1 cellular context compared by ENCODE assay signal in the genomic region with DNA sequence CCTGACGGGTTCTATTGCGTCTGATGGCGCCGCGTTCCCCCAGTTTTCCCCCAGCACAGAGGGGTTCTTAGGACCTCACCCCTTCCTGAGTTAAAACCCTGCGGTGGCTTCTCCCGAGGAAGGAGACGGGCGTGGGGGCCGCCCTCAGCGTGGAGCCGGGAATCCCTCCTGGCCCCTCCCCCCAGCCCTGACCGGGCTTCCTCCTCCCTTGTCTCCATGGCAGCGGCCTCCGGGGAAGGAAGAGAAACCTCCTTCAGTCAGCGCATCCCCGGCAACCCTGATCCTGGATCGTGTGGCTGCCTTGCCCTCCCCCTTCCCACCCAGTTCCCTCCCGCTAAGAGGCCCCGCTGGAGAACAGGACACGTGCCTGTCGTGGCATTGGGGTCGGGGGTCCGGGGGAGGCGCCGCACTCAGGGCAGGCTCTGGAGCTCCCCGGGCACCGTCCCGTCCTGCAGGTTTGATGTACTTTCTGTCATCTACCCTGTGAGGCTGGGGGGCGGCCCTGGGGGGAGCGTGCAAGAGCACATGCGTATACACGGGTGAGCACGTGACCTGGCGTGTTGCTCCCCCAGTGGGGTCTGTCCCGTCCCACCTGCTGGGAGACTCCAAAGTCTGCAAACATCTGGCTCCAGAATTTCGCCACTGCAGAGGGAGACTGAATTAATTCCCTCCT.
TF ChIP-seq lines count a peak whose summit lies in the region.

No MANE protein-coding gene starts in this region.

TF ChIP-seq in K562, 482 proteins besides CTCF, POLR2A, EP300 and RAD21:
- no peak for TF ChIP-seq PCBP1 (IDR thresholded peaks at IDR 0.05; ENCODE audit: low read depth, low read length, poor library complexity, severe bottlenecking)
- TF ChIP-seq, protein P1, sequence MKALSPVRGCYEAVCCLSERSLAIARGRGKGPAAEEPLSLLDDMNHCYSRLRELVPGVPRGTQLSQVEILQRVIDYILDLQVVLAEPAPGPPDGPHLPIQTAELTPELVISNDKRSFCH (CRISPR knock-in tag; IDR thresholded peaks at IDR 0.05): no peak
- TF ChIP-seq, protein P1 (tag; IDR thresholded peaks at IDR 0.05): no peak
- TF ChIP-seq, protein P2, sequence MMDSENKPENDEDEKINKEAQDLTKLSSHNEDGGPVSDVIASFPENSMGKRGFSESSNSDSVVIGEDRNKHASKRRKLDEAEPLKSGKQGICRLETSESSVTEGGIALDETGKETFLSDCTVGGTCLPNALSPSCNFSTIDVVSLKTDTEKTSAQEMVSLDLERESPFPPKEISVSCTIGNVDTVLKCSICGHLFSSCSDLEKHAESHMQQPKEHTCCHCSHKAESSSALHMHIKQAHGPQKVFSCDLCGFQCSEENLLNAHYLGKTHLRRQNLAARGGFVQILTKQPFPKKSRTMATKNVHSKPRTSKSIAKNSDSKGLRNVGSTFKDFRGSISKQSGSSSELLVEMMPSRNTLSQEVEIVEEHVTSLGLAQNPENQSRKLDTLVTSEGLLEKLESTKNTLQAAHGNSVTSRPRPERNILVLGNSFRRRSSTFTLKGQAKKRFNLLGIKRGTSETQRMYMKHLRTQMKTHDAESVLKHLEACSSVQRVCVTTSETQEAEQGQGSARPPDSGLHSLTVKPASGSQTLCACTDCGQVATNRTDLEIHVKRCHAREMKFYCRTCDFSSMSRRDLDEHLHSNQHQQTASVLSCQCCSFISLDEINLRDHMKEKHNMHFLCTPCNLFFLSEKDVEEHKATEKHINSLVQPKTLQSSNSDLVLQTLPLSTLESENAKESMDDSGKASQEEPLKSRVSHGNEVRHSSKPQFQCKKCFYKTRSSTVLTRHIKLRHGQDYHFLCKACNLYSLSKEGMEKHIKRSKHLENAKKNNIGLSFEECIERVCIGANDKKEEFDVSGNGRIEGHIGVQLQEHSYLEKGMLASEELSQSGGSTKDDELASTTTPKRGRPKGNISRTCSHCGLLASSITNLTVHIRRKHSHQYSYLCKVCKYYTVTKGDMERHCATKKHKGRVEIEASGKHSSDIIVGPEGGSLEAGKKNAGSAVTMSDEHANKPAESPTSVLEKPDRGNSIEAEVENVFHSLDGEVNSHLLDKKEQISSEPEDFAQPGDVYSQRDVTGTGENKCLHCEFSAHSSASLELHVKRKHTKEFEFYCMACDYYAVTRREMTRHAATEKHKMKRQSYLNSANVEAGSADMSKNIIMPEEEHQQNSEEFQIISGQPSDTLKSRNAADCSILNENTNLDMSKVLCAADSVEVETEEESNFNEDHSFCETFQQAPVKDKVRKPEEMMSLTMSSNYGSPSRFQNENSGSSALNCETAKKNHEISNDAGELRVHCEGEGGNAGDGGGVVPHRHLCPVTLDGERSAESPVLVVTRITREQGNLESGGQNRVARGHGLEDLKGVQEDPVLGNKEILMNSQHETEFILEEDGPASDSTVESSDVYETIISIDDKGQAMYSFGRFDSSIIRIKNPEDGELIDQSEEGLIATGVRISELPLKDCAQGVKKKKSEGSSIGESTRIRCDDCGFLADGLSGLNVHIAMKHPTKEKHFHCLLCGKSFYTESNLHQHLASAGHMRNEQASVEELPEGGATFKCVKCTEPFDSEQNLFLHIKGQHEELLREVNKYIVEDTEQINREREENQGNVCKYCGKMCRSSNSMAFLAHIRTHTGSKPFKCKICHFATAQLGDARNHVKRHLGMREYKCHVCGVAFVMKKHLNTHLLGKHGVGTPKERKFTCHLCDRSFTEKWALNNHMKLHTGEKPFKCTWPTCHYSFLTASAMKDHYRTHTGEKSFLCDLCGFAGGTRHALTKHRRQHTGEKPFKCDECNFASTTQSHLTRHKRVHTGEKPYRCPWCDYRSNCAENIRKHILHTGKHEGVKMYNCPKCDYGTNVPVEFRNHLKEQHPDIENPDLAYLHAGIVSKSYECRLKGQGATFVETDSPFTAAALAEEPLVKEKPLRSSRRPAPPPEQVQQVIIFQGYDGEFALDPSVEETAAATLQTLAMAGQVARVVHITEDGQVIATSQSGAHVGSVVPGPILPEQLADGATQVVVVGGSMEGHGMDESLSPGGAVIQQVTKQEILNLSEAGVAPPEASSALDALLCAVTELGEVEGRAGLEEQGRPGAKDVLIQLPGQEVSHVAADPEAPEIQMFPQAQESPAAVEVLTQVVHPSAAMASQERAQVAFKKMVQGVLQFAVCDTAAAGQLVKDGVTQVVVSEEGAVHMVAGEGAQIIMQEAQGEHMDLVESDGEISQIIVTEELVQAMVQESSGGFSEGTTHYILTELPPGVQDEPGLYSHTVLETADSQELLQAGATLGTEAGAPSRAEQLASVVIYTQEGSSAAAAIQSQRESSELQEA (IDR thresholded peaks at IDR 0.05; ENCODE audit: low read depth): no peak
- no peak for TF ChIP-seq SUPT5H (IDR thresholded peaks at IDR 0.05)
- no peak for TF ChIP-seq TSC22D4 (tag; IDR thresholded peaks at IDR 0.05)
- no peak for TF ChIP-seq BCOR (IDR thresholded peaks at IDR 0.05)
- TF ChIP-seq POLR2H (tag; IDR thresholded peaks at IDR 0.05; ENCODE audit: low read depth): no peak
- TF ChIP-seq PURB (CRISPR knock-in tag; IDR thresholded peaks at IDR 0.05; ENCODE audit: low read depth): no peak
- TF ChIP-seq ADNP (tag; IDR thresholded peaks at IDR 0.05): no peak
- TF ChIP-seq, protein P3, sequence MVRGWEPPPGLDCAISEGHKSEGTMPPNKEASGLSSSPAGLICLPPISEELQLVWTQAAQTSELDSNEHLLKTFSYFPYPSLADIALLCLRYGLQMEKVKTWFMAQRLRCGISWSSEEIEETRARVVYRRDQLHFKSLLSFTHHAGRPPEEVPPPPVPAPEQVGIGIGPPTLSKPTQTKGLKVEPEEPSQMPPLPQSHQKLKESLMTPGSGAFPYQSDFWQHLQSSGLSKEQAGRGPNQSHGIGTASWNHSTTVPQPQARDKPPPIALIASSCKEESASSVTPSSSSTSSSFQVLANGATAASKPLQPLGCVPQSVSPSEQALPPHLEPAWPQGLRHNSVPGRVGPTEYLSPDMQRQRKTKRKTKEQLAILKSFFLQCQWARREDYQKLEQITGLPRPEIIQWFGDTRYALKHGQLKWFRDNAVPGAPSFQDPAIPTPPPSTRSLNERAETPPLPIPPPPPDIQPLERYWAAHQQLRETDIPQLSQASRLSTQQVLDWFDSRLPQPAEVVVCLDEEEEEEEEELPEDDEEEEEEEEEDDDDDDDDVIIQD (CRISPR knock-in tag; IDR thresholded peaks at IDR 0.05): no peak
- TF ChIP-seq, protein P4, sequence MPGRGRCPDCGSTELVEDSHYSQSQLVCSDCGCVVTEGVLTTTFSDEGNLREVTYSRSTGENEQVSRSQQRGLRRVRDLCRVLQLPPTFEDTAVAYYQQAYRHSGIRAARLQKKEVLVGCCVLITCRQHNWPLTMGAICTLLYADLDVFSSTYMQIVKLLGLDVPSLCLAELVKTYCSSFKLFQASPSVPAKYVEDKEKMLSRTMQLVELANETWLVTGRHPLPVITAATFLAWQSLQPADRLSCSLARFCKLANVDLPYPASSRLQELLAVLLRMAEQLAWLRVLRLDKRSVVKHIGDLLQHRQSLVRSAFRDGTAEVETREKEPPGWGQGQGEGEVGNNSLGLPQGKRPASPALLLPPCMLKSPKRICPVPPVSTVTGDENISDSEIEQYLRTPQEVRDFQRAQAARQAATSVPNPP (IDR thresholded peaks at IDR 0.05; ENCODE audit: borderline replicate concordance, insufficient read depth, insufficient read length): no peak
- TF ChIP-seq, protein P5, sequence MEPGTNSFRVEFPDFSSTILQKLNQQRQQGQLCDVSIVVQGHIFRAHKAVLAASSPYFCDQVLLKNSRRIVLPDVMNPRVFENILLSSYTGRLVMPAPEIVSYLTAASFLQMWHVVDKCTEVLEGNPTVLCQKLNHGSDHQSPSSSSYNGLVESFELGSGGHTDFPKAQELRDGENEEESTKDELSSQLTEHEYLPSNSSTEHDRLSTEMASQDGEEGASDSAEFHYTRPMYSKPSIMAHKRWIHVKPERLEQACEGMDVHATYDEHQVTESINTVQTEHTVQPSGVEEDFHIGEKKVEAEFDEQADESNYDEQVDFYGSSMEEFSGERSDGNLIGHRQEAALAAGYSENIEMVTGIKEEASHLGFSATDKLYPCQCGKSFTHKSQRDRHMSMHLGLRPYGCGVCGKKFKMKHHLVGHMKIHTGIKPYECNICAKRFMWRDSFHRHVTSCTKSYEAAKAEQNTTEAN (CRISPR knock-in tag; IDR thresholded peaks at IDR 0.05): no peak
- TF ChIP-seq, protein P6, sequence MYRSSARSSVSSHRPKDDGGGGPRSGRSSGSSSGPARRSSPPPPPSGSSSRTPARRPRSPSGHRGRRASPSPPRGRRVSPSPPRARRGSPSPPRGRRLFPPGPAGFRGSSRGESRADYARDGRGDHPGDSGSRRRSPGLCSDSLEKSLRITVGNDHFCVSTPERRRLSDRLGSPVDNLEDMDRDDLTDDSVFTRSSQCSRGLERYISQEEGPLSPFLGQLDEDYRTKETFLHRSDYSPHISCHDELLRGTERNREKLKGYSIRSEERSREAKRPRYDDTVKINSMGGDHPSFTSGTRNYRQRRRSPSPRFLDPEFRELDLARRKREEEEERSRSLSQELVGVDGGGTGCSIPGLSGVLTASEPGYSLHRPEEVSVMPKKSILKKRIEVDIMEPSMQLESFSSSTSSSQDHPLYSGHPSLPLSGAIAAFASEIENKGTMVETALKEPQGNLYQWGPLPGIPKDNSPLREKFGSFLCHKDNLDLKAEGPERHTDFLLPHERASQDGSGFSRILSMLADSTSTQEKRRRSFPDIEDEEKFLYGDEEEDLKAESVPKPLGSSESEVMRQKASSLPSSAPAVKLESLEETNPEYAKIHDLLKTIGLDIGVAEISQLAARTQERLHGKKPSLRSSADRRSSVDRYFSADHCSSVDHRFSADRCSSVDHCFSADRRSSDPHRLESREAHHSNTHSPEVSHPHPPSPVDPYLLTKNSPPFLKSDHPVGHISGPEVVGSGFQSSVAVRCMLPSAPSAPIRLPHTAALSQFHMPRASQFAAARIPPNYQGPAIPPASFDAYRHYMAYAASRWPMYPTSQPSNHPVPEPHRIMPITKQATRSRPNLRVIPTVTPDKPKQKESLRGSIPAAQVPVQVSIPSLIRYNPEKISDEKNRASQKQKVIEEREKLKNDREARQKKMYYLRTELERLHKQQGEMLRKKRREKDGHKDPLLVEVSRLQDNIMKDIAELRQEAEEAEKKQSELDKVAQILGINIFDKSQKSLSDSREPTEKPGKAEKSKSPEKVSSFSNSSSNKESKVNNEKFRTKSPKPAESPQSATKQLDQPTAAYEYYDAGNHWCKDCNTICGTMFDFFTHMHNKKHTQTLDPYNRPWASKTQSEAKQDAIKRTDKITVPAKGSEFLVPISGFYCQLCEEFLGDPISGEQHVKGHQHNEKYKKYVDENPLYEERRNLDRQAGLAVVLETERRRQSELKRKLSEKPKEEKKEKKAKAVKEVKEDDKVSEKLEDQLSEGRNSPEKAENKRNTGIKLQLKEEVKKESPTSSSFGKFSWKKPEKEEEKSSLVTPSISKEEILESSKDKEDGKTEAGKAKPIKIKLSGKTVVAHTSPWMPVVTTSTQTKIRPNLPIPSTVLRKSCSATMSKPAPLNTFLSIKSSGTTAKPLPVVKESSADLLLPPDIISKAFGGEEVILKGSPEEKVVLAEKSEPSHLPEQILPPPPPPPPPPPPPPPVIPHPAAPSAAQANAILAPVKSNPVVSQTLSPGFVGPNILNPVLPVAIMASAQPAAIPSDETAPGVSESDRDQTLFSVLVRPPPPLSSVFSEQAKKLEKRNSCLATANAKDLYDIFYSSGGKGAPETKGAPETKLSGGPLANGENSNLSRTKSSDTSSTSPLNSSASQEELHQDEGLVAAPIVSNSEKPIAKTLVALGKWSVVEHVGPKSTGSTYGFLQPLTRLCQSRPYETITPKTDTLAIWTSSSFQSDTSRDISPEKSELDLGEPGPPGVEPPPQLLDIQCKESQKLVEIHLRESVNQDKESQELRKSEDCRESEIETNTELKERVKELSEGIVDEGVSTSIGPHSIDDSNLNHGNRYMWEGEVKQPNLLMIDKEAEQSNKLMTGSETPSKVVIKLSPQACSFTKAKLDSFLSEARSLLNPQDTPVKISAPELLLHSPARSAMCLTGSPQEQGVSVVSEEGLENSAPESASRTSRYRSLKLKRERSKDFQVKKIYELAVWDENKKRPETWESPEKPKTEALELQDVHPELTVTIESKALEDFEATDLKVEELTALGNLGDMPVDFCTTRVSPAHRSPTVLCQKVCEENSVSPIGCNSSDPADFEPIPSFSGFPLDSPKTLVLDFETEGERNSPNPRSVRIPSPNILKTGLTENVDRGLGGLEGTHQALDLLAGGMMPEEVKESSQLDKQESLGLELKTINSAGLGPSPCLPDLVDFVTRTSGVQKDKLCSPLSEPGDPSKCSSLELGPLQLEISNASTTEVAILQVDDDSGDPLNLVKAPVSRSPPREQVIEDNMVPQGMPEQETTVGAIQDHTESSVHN (IDR thresholded peaks at IDR 0.05; ENCODE audit: borderline replicate concordance in 1 of 2, low read depth in 1 of 2): no peak
- no peak for TF ChIP-seq PPARD (CRISPR knock-in tag; IDR thresholded peaks at IDR 0.05)
- TF ChIP-seq, protein P7, sequence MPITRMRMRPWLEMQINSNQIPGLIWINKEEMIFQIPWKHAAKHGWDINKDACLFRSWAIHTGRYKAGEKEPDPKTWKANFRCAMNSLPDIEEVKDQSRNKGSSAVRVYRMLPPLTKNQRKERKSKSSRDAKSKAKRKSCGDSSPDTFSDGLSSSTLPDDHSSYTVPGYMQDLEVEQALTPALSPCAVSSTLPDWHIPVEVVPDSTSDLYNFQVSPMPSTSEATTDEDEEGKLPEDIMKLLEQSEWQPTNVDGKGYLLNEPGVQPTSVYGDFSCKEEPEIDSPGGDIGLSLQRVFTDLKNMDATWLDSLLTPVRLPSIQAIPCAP (CRISPR knock-in tag; IDR thresholded peaks at IDR 0.05; ENCODE audit: borderline replicate concordance): no peak
- no peak for TF ChIP-seq MCM7 (IDR thresholded peaks at IDR 0.05)
- TF ChIP-seq ZNF79 (CRISPR knock-in tag; IDR thresholded peaks at IDR 0.05; ENCODE audit: low read depth): no peak
- no peak for TF ChIP-seq GTF2A2 (tag; IDR thresholded peaks at IDR 0.05)
- TF ChIP-seq CC2D1A (IDR thresholded peaks at IDR 0.05): no peak
- TF ChIP-seq CEBPG (CRISPR knock-in tag; IDR thresholded peaks at IDR 0.05): no peak
- TF ChIP-seq CEBPG (tag; conservative IDR thresholded peaks at IDR 0.05 in 1 of 2, IDR thresholded peaks at IDR 0.05 in 1 of 2): no peak
